In the genomic region with DNA sequence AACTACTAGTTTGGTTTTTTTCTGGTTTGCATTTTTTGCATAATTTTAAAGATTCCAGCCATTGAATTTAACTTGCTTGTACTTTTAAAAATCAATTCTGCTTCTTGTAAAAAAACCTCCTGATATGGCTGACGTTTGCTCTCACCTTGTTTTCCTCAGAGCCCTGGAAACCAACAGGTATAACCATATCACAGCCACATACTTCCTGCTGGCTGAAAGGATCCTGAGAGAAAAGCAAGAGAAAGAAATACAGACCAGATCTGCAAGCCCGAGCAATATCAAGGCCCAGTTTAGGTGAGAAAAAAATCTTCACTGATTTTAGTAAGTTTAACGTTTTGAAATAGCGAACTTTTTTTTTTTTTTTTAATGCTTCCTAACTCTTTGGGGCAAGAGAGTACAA, we compare ENCODE assay signal across 1 cellular context.
TF ChIP-seq lines count a peak whose summit lies in the region.

No MANE protein-coding gene starts in this region.

TF ChIP-seq in GM23338, 12 proteins besides CTCF, POLR2A, EP300 and RAD21 (continued from another document):
- TF ChIP-seq, protein P1, sequence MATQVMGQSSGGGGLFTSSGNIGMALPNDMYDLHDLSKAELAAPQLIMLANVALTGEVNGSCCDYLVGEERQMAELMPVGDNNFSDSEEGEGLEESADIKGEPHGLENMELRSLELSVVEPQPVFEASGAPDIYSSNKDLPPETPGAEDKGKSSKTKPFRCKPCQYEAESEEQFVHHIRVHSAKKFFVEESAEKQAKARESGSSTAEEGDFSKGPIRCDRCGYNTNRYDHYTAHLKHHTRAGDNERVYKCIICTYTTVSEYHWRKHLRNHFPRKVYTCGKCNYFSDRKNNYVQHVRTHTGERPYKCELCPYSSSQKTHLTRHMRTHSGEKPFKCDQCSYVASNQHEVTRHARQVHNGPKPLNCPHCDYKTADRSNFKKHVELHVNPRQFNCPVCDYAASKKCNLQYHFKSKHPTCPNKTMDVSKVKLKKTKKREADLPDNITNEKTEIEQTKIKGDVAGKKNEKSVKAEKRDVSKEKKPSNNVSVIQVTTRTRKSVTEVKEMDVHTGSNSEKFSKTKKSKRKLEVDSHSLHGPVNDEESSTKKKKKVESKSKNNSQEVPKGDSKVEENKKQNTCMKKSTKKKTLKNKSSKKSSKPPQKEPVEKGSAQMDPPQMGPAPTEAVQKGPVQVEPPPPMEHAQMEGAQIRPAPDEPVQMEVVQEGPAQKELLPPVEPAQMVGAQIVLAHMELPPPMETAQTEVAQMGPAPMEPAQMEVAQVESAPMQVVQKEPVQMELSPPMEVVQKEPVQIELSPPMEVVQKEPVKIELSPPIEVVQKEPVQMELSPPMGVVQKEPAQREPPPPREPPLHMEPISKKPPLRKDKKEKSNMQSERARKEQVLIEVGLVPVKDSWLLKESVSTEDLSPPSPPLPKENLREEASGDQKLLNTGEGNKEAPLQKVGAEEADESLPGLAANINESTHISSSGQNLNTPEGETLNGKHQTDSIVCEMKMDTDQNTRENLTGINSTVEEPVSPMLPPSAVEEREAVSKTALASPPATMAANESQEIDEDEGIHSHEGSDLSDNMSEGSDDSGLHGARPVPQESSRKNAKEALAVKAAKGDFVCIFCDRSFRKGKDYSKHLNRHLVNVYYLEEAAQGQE (IDR thresholded peaks at IDR 0.05; ENCODE audit: unreplicated experiment), result no peak
- TF ChIP-seq JUNB (IDR thresholded peaks at IDR 0.05; ENCODE audit: unreplicated experiment) (no peak), ZNF331 (CRISPR knock-in tag; IDR thresholded peaks at IDR 0.05; ENCODE audit: low read depth) (no peak), NANOG (IDR thresholded peaks at IDR 0.05; ENCODE audit: borderline replicate concordance) (no peak), STAT1 (IDR thresholded peaks at IDR 0.05; ENCODE audit: unreplicated experiment) (no peak), EZH2phosphoT487 (IDR thresholded peaks at IDR 0.05; ENCODE audit: unreplicated experiment) (no peak), CREB1 (CRISPR knock-in tag; IDR thresholded peaks at IDR 0.05; ENCODE audit: low read depth) (no peak)
- TF ChIP-seq, protein P2, sequence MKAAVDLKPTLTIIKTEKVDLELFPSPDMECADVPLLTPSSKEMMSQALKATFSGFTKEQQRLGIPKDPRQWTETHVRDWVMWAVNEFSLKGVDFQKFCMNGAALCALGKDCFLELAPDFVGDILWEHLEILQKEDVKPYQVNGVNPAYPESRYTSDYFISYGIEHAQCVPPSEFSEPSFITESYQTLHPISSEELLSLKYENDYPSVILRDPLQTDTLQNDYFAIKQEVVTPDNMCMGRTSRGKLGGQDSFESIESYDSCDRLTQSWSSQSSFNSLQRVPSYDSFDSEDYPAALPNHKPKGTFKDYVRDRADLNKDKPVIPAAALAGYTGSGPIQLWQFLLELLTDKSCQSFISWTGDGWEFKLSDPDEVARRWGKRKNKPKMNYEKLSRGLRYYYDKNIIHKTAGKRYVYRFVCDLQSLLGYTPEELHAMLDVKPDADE (IDR thresholded peaks at IDR 0.05), result no peak
- TF ChIP-seq, protein P3, sequence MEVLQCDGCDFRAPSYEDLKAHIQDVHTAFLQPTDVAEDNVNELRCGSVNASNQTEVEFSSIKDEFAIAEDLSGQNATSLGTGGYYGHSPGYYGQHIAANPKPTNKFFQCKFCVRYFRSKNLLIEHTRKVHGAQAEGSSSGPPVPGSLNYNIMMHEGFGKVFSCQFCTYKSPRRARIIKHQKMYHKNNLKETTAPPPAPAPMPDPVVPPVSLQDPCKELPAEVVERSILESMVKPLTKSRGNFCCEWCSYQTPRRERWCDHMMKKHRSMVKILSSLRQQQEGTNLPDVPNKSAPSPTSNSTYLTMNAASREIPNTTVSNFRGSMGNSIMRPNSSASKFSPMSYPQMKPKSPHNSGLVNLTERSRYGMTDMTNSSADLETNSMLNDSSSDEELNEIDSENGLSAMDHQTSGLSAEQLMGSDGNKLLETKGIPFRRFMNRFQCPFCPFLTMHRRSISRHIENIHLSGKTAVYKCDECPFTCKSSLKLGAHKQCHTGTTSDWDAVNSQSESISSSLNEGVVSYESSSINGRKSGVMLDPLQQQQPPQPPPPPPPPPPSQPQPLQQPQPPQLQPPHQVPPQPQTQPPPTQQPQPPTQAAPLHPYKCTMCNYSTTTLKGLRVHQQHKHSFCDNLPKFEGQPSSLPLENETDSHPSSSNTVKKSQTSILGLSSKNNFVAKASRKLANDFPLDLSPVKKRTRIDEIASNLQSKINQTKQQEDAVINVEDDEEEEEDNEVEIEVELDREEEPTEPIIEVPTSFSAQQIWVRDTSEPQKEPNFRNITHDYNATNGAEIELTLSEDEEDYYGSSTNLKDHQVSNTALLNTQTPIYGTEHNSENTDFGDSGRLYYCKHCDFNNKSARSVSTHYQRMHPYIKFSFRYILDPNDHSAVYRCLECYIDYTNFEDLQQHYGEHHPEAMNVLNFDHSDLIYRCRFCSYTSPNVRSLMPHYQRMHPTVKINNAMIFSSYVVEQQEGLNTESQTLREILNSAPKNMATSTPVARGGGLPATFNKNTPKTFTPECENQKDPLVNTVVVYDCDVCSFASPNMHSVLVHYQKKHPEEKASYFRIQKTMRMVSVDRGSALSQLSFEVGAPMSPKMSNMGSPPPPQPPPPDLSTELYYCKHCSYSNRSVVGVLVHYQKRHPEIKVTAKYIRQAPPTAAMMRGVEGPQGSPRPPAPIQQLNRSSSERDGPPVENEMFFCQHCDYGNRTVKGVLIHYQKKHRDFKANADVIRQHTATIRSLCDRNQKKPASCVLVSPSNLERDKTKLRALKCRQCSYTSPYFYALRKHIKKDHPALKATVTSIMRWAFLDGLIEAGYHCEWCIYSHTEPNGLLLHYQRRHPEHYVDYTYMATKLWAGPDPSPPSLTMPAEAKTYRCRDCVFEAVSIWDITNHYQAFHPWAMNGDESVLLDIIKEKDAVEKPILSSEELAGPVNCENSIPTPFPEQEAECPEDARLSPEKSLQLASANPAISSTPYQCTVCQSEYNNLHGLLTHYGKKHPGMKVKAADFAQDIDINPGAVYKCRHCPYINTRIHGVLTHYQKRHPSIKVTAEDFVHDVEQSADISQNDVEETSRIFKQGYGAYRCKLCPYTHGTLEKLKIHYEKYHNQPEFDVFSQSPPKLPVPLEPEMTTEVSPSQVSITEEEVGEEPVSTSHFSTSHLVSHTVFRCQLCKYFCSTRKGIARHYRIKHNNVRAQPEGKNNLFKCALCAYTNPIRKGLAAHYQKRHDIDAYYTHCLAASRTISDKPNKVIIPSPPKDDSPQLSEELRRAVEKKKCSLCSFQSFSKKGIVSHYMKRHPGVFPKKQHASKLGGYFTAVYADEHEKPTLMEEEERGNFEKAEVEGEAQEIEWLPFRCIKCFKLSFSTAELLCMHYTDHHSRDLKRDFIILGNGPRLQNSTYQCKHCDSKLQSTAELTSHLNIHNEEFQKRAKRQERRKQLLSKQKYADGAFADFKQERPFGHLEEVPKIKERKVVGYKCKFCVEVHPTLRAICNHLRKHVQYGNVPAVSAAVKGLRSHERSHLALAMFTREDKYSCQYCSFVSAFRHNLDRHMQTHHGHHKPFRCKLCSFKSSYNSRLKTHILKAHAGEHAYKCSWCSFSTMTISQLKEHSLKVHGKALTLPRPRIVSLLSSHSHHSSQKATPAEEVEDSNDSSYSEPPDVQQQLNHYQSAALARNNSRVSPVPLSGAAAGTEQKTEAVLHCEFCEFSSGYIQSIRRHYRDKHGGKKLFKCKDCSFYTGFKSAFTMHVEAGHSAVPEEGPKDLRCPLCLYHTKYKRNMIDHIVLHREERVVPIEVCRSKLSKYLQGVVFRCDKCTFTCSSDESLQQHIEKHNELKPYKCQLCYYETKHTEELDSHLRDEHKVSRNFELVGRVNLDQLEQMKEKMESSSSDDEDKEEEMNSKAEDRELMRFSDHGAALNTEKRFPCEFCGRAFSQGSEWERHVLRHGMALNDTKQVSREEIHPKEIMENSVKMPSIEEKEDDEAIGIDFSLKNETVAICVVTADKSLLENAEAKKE (CRISPR knock-in tag; IDR thresholded peaks at IDR 0.05), result no peak
